In genomic region chr11:3134651-3135490, GRCh38 we compare ENCODE assay signal across 1 cellular context.
TF ChIP-seq lines count a peak whose summit lies in the region.

No MANE protein-coding gene starts in this region.

TF ChIP-seq in HepG2, 621 proteins besides CTCF, POLR2A, EP300 and RAD21 (continued from another document):
- no peak for TF ChIP-seq TERF1 (CRISPR knock-in tag; IDR thresholded peaks at IDR 0.05)
- TF ChIP-seq NR1H2 (CRISPR knock-in tag; IDR thresholded peaks at IDR 0.05; ENCODE audit: borderline replicate concordance, low read depth), result no peak
- TF ChIP-seq MZF1 (CRISPR knock-in tag; IDR thresholded peaks at IDR 0.05; ENCODE audit: borderline replicate concordance), result no peak
- TF ChIP-seq SP1 (IDR thresholded peaks at IDR 0.05), result no peak
- no peak for TF ChIP-seq SP1 (CRISPR knock-in tag; IDR thresholded peaks at IDR 0.05)
- TF ChIP-seq KAT7 (CRISPR knock-in tag; IDR thresholded peaks at IDR 0.05; ENCODE audit: borderline replicate concordance), result no peak
- no peak for TF ChIP-seq FOXO4 (CRISPR knock-in tag; conservative IDR thresholded peaks at IDR 0.05)
- TF ChIP-seq MAF1 (CRISPR knock-in tag; IDR thresholded peaks at IDR 0.05; ENCODE audit: borderline replicate concordance), result no peak
- no peak for TF ChIP-seq ZNF350 (CRISPR knock-in tag; IDR thresholded peaks at IDR 0.05; ENCODE audit: borderline replicate concordance, low read depth)
TF ChIP-seq in HepG2: peak in this region for 0.
